Comparison of ENCODE assay signal across 8 cellular contexts in the genomic region with DNA sequence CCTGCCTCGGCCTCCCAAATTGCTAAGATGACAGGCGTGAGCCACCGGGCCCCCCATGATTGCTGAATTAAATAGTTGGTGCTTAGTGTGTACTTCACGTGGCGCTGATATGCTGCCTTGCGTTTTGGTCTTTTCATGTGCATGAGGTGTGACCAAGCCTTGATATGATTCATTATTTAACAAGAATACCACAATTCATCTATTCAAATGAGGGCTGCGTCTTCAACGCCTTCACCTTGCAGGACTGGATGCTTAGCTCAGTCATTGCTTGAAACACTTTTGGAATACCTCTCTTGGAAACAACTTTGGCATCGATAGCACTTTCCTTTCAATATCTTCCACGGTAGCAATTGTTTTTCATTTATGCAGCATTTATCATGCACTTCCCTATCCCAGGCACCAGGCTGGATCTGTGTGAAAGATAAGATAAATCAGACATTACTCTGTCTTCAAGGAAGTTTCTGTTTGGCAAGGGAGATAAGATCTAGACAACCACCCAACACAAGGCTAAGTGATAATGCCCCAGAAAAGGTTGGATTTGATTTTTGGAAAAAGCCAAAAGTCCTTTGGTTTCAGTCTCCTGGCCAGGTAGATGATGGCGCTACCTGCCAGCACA. TPM values are rescaled to one million over a fixed set of nuclear protein-coding genes. Genes with fewer than 3 reads are reported as not detected.
DNase-seq lines count a peak whose midpoint lies in the region; ATAC-seq and TF ChIP-seq lines count a peak whose summit lies in the region.

No MANE protein-coding gene starts in this region.

- TF ChIP-seq CTCF in suprapubic skin (IDR thresholded peaks at IDR 0.05), result no peak
- no peak for TF ChIP-seq CTCF in GM10266 (IDR thresholded peaks at IDR 0.05; ENCODE audit: control insufficient read depth, insufficient read depth, low read depth, missing control alignments)

- peaks cover 12% of the 10 kb centered on the region for H3K4me1 ChIP-seq in iPS-15b (ENCODE audit: control insufficient read depth, insufficient read depth, low read length)
- peaks cover 29% of the 10 kb centered on the region for H3K4me1 ChIP-seq in suprapubic skin

- no peak overlapping the region for H3K27ac Mint-ChIP-seq in activated T-cell treated with anti-CD3 and anti-CD28 coated beads, Interleukin-2, amount 50 U/mL, for 24 hours
- H3K27ac Mint-ChIP-seq in activated T-helper 17 cell treated with anti-CD3 and anti-CD28 coated beads, Interleukin-2, amount 50 U/mL, for 72 hours, result no peak overlapping the region

- TF ChIP-seq EP300 in suprapubic skin (IDR thresholded peaks at IDR 0.05), result no peak

- H3K9me3 Mint-ChIP-seq in activated T-cell treated with anti-CD3 and anti-CD28 coated beads, Interleukin-2, amount 50 U/mL, for 4 hours, result no peaks in the 10 kb centered on the region
- no peaks in the 10 kb centered on the region for H3K9me3 Mint-ChIP-seq in activated T-cell treated with anti-CD3 and anti-CD28 coated beads, Interleukin-2, amount 50 U/mL, for 24 hours
- no peaks in the 10 kb centered on the region for H3K9me3 Mint-ChIP-seq in activated T-helper 17 cell treated with anti-CD3 and anti-CD28 coated beads, Interleukin-2, amount 50 U/mL, for 72 hours

- peaks cover 7% of the 10 kb centered on the region for H3K27me3 ChIP-seq in iPS-15b (ENCODE audit: control insufficient read depth, insufficient read depth, low read length)
- H3K27me3 ChIP-seq in suprapubic skin, result peaks cover 12% of the 10 kb centered on the region

- peaks cover 50% of the 10 kb centered on the region for H3K27me3 Mint-ChIP-seq in activated T-cell treated with anti-CD3 and anti-CD28 coated beads, Interleukin-2, amount 50 U/mL, for 4 hours (ENCODE audit: low read depth)
- H3K27me3 Mint-ChIP-seq in activated T-cell treated with anti-CD3 and anti-CD28 coated beads, Interleukin-2, amount 50 U/mL, for 24 hours, result peaks cover 57% of the 10 kb centered on the region
- H3K27me3 Mint-ChIP-seq in activated T-helper 17 cell treated with anti-CD3 and anti-CD28 coated beads, Interleukin-2, amount 50 U/mL, for 72 hours, result peaks cover 45% of the 10 kb centered on the region

- no peak for DNase-seq in activated T-cell treated with anti-CD3 and anti-CD28 coated beads, Interleukin-2, amount 50 U/mL, for 4 hours
- DNase-seq in activated T-cell treated with anti-CD3 and anti-CD28 coated beads, Interleukin-2, amount 50 U/mL, for 24 hours, result no peak
- DNase-seq in suprapubic skin (ENCODE audit: low spot score in 2 of 2) (no peak), GM10266 (ENCODE audit: extremely low spot score) (no peak), AG08395 (ENCODE audit: low spot score) (no peak), mesenteric fat pad (ENCODE audit: low spot score) (no peak)

- TF ChIP-seq POLR2A in suprapubic skin (IDR thresholded peaks at IDR 0.05), result no peak

- H3K4me1 Mint-ChIP-seq in activated T-cell treated with anti-CD3 and anti-CD28 coated beads, Interleukin-2, amount 50 U/mL, for 4 hours (ENCODE audit: low read depth), result peaks cover 18% of the 10 kb centered on the region
- H3K4me1 Mint-ChIP-seq in activated T-cell treated with anti-CD3 and anti-CD28 coated beads, Interleukin-2, amount 50 U/mL, for 24 hours (ENCODE audit: low read depth), result peaks cover 19% of the 10 kb centered on the region
- H3K4me1 Mint-ChIP-seq in activated T-helper 17 cell treated with anti-CD3 and anti-CD28 coated beads, Interleukin-2, amount 50 U/mL, for 72 hours, result peaks cover 8% of the 10 kb centered on the region

- H3K36me3 ChIP-seq in iPS-15b (ENCODE audit: control insufficient read depth, insufficient read depth, low read length) (no peaks in the 10 kb centered on the region), suprapubic skin (no peaks in the 10 kb centered on the region)

- H3K9me3 ChIP-seq in iPS-15b (ENCODE audit: control insufficient read depth, insufficient read depth, low read length) (no peaks in the 10 kb centered on the region), suprapubic skin (no peaks in the 10 kb centered on the region)

- WGBS in suprapubic skin, result 57% methylated on average over 11 of the region's 11 CpGs

- ATAC-seq in activated T-cell treated with anti-CD3 and anti-CD28 coated beads, Interleukin-2, amount 50 U/mL, for 4 hours, result no peak
- no peak for ATAC-seq in activated T-helper 17 cell treated with anti-CD3 and anti-CD28 coated beads, Interleukin-2, amount 50 U/mL, for 72 hours (replicated peaks)

- H3K4me3 ChIP-seq in iPS-15b (ENCODE audit: low read depth, low read length) (peak overlapping the region; percentile 79), suprapubic skin (peak overlapping the region; percentile 72)

- peak overlapping the region; percentile 76 for H3K27ac ChIP-seq in suprapubic skin

- no peaks in the 10 kb centered on the region for H3K36me3 Mint-ChIP-seq in activated T-cell treated with anti-CD3 and anti-CD28 coated beads, Interleukin-2, amount 50 U/mL, for 4 hours (ENCODE audit: insufficient read depth)
- H3K36me3 Mint-ChIP-seq in activated T-cell treated with anti-CD3 and anti-CD28 coated beads, Interleukin-2, amount 50 U/mL, for 24 hours (ENCODE audit: low read depth), result no peaks in the 10 kb centered on the region
- H3K36me3 Mint-ChIP-seq in activated T-helper 17 cell treated with anti-CD3 and anti-CD28 coated beads, Interleukin-2, amount 50 U/mL, for 72 hours (ENCODE audit: low read depth), result no peaks in the 10 kb centered on the region

- no peak overlapping the region for H3K9ac ChIP-seq in iPS-15b (ENCODE audit: low read depth, low read length)

- peak overlapping the region; percentile 72 for H3K4me3 Mint-ChIP-seq in activated T-cell treated with anti-CD3 and anti-CD28 coated beads, Interleukin-2, amount 50 U/mL, for 4 hours
- H3K4me3 Mint-ChIP-seq in activated T-cell treated with anti-CD3 and anti-CD28 coated beads, Interleukin-2, amount 50 U/mL, for 24 hours, result no peak overlapping the region
- peak overlapping the region; percentile 72 for H3K4me3 Mint-ChIP-seq in activated T-helper 17 cell treated with anti-CD3 and anti-CD28 coated beads, Interleukin-2, amount 50 U/mL, for 72 hours

RNA-seq across cellular contexts. Expression of gene TEAD4, which starts 1.3 kb away (rescaled TPM):
- 1 to 10 TPM; 2.7 to 4.1 (median 3.7) TPM for total RNA-seq in activated T-cell treated with anti-CD3 and anti-CD28 coated beads, Interleukin-2, amount 50 U/mL, for 4 hours
- total RNA-seq in activated T-helper 17 cell treated with anti-CD3 and anti-CD28 coated beads, Interleukin-2, amount 50 U/mL, for 72 hours, result 1 to 10 TPM; 3.1 to 3.7 TPM
- total RNA-seq in suprapubic skin, result 10 to 100 TPM; 13.0 to 28.4 (median 17.2) TPM
- total RNA-seq in mesenteric fat pad, result 19.2 TPM
